In the genomic region with DNA sequence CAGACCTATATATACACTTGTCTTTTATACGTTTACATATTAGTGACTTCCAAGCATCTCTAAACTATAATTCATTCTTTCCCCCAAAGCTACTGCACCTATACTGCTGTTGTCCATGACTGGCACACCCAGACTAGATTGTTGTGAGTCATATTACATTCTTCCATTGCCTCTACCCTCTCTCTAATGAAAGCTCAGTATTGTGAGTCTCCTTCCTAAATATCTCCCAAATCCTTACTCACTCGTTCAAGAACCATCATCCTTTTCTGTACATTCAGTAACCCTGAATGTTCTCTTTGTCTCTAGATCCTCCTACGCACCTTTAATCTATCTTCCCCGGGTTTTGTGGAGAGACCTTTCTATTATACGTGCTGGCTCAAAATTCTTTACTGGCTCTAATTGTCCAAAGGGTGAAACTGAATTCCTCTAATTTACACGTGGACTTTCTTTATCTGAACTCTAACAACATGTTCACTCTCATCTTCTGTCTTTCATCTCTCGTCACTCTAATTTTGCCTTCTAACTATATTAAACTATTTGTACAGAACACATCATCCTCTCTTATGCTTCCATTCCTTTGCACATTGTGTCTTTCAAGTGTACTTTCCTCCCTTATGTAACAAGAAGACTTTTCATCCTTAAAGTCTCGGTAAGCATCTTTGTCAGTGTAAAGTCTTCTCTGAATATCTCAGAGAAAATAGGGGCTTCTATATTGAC, we compare ENCODE assay signal across 15 cellular contexts.
DNase-seq lines count a peak whose midpoint lies in the region; ATAC-seq and TF ChIP-seq lines count a peak whose summit lies in the region.
"Had no signal": no experiment of that assay in that cellular context is flagged by ENCODE, and none has a peak within 500 bp of the region (broad histone marks: within the 10 kb centered on the region; RNA-seq: fewer than 3 reads in every experiment).

No MANE protein-coding gene starts in this region.

- TF ChIP-seq CTCF in foreskin keratinocyte (conservative IDR thresholded peaks at IDR 0.05) (no peak), left ventricle myocardium inferior (IDR thresholded peaks at IDR 0.05; ENCODE audit: borderline replicate concordance) (no peak), lower leg skin (IDR thresholded peaks at IDR 0.05) (no peak)

- H3K4me3 ChIP-seq in left ventricle myocardium inferior (no peak overlapping the region), lower leg skin (ENCODE audit: low read depth, poor library complexity, severe bottlenecking) (no peak overlapping the region)
- H3K4me3 ChIP-seq: BLaER1 treated with 17β-estradiol and CSF1 and Interleukin-3, amounts not matched to agents 10 nM and 100 nM had no signal

- peak; percentile 82 for DNase-seq in COLO829 (ENCODE audit: low spot score)
- DNase-seq in SK-MEL-5 (ENCODE audit: low read depth, low spot score): peak; percentile 78
- DNase-seq in foreskin keratinocyte: peak in 1 of 2 donors; percentile 35
- no peak for DNase-seq in left ventricle myocardium inferior
- no peak for DNase-seq in stimulated activated CD8-positive, alpha-beta memory T cell treated with anti-CD3 and anti-CD28 coated beads, Interleukin-4, amount 100 ng/mL, for 48 hours
- no peak for DNase-seq in lower leg skin (ENCODE audit: low spot score in 2 of 2)
- DNase-seq: ACHN; Calu3; CD4-positive, CD25-positive, alpha-beta regulatory T cell; DMS 273 treated with DMSO at 0.1 percent for 48 hours; GOT3; H9 had no signal

- peak; percentile 93 for ATAC-seq in foreskin keratinocyte
- no peak for ATAC-seq in GM18517 (IDR thresholded peaks at IDR 0.05; ENCODE audit: unreplicated experiment)

- H3K36me3 ChIP-seq in left ventricle myocardium inferior: peaks cover 4% of the 10 kb centered on the region
- H3K36me3 ChIP-seq: BLaER1 treated with 17β-estradiol and CSF1 and Interleukin-3, amounts not matched to agents 10 nM and 100 nM had no signal

- intact Hi-C loops in left ventricle myocardium inferior (cut with micrococcal nuclease) (no loop called here), lower leg skin (cut with DNase I; ENCODE audit: low total_unique reads) (no loop called here)

- peaks cover 12% of the 10 kb centered on the region for H3K9me3 ChIP-seq in left ventricle myocardium inferior (replicated peaks)
- H3K9me3 ChIP-seq: BLaER1 treated with 17β-estradiol and CSF1 and Interleukin-3, amounts not matched to agents 10 nM and 100 nM had no signal

- H3K27me3 ChIP-seq in foreskin keratinocyte: no peaks in the 10 kb centered on the region
- H3K27me3 ChIP-seq in left ventricle myocardium inferior (ENCODE audit: low read depth): no peaks in the 10 kb centered on the region
- H3K27me3 ChIP-seq: BLaER1 treated with 17β-estradiol and CSF1 and Interleukin-3, amounts not matched to agents 10 nM and 100 nM had no signal

- H3K27ac ChIP-seq in foreskin keratinocyte (no peak overlapping the region), left ventricle myocardium inferior (replicated peaks) (peak overlapping the region; percentile 69)
- H3K27ac ChIP-seq: BLaER1 treated with 17β-estradiol and CSF1 and Interleukin-3, amounts not matched to agents 10 nM and 100 nM; HL-60 had no signal

- in situ Hi-C loops in SK-MEL-5 (cut with HindIII; ENCODE audit: low pct_unique_long_range_greater_than_20kb, low sequenced_read_pairs): no loop called here

- WGBS in lower leg skin, 2 donors: 61 to 78% methylated on average over 8 of the region's 8 CpGs

- no peaks in the 10 kb centered on the region for H3K4me1 ChIP-seq in foreskin keratinocyte
- peaks cover 12% of the 10 kb centered on the region for H3K4me1 ChIP-seq in left ventricle myocardium inferior
- H3K4me1 ChIP-seq: BLaER1 treated with 17β-estradiol and CSF1 and Interleukin-3, amounts not matched to agents 10 nM and 100 nM had no signal

- no peak for TF ChIP-seq POLR2A in lower leg skin (IDR thresholded peaks at IDR 0.05)

Comparison
In these comparisons a context has a peak if more than half of its experiments do, and no peak if none do; other contexts are left out.
1. DNase-seq: peak in COLO829 (single experiment) and SK-MEL-5 (single experiment); none in left ventricle myocardium inferior (single experiment), stimulated activated CD8-positive, alpha-beta memory T cell treated with anti-CD3 and anti-CD28 coated beads, Interleukin-4, amount 100 ng/mL, for 48 hours (single experiment) and lower leg skin (0 of 2).